In the genomic region with DNA sequence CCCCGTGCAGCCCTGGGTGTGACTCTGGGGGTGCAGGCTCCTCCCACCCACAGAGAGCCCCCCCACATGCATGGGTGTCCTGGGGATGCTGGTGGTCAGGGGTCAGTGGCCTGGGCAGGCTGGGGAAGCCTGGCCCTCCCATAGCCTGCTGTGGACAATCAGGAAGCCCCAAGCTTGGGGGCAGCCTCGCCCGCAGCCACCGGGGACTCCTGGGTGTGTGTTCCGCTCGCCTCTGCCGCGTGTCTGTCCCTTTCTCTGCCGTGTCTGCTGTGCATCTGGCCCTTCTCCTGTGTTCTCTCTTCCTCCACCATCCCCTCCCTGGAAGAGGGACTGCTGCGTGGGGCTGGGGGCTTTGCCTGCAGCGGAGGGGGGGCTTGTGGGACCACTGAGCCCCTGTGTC, we compare ENCODE assay signal across 21 cellular contexts. TPM values are rescaled to one million over a fixed set of nuclear protein-coding genes. Genes with fewer than 3 reads are reported as not detected.
"Had no signal": no experiment of that assay in that cellular context is flagged by ENCODE, and none has a peak within 500 bp of the region (broad histone marks: within the 10 kb centered on the region; RNA-seq: fewer than 3 reads in every experiment).

No MANE protein-coding gene starts in this region.

- ATAC-seq: activated naive CD4-positive, alpha-beta T cell treated with anti-CD3 and anti-CD28 coated beads, Interleukin-2, amount 50 U/mL, for 72 hours; activated T-cell treated with anti-CD3 and anti-CD28 coated beads, Interleukin-2, amount 50 U/mL, for 4 hours; heart left ventricle; left lung; pancreas had no signal

- H3K4me3 Mint-ChIP-seq: activated T-cell treated with anti-CD3 and anti-CD28 coated beads, Interleukin-2, amount 50 U/mL, for 4 hours had no signal

- H3K9me3 ChIP-seq: heart left ventricle, left lung, pancreas, thyroid gland had no signal

- H3K4me3 ChIP-seq: cardiac muscle cell, dorsolateral prefrontal cortex, heart left ventricle, left lung, pancreas, spleen, thyroid gland had no signal

- H3K27me3 ChIP-seq: dorsolateral prefrontal cortex, pancreas, thyroid gland had no signal

- H3K27ac Mint-ChIP-seq: activated naive CD4-positive, alpha-beta T cell treated with anti-CD3 and anti-CD28 coated beads, Interleukin-2, amount 50 U/mL, for 72 hours had no signal

- H3K36me3 Mint-ChIP-seq: activated naive CD4-positive, alpha-beta T cell treated with anti-CD3 and anti-CD28 coated beads, Interleukin-2, amount 50 U/mL, for 72 hours had no signal

- DNase-seq: activated CD4-positive, alpha-beta T cell treated with anti-CD3 and anti-CD28 coated beads for 48 hours; activated CD4-positive, CD25-positive, alpha-beta regulatory T cell; activated CD8-positive, alpha-beta memory T cell treated with anti-CD3 and anti-CD28 coated beads, Interleukin-2, amount 50 U/mL, for 4 hours; activated effector memory CD4-positive, alpha-beta T cell treated with anti-CD3 and anti-CD28 coated beads, Interleukin-2, amount 50 U/mL, for 16 hours; activated T-cell treated with anti-CD3 and anti-CD28 coated beads, Interleukin-2, amount 50 U/mL, for 4 hours; amygdala; dorsolateral prefrontal cortex; heart left ventricle; left lung; mammary epithelial cell; pancreas; spleen; stimulated activated CD4-positive, alpha-beta T cell treated with anti-CD3 and anti-CD28 coated beads, Interleukin-4, amount 100 ng/mL, for 4 hours; T-helper 1 cell; T-helper 9 cell; thyroid gland had no signal

- H3K27ac ChIP-seq: cardiac muscle cell, dorsolateral prefrontal cortex, heart left ventricle, left lung, pancreas, spleen, thyroid gland had no signal

- H3K9me3 Mint-ChIP-seq: activated naive CD4-positive, alpha-beta T cell treated with anti-CD3 and anti-CD28 coated beads, Interleukin-2, amount 50 U/mL, for 72 hours; activated T-cell treated with anti-CD3 and anti-CD28 coated beads, Interleukin-2, amount 50 U/mL, for 4 hours had no signal

RNA-seq across cellular contexts. Expression of a gene that starts 31.3 kb away (rescaled TPM):
- total RNA-seq: activated naive CD4-positive, alpha-beta T cell treated with anti-CD3 and anti-CD28 coated beads, Interleukin-2, amount 50 U/mL, for 72 hours; frontal cortex; heart left ventricle; mononuclear cell; renal cortical epithelial cell; spleen; thyroid gland had no signal
- polyA plus RNA-seq: cardiac muscle cell, heart left ventricle, spleen had no signal
